In genomic region chr3:52530918-52531635, GRCh38 we compare ENCODE assay signal across 12 cellular contexts. TPM values are rescaled to one million over a fixed set of nuclear protein-coding genes. Genes with fewer than 3 reads are reported as not detected.
DNase-seq lines count a peak whose midpoint lies in the region; ATAC-seq and TF ChIP-seq lines count a peak whose summit lies in the region.
"Had no signal": no experiment of that assay in that cellular context is flagged by ENCODE, and none has a peak within 500 bp of the region (broad histone marks: within the 10 kb centered on the region; RNA-seq: fewer than 3 reads in every experiment).

No MANE protein-coding gene starts in this region.

- H3K4me1 Mint-ChIP-seq in type B pancreatic cell (ENCODE audit: unreplicated experiment) = peaks cover 16% of the 10 kb centered on the region
- H3K4me1 Mint-ChIP-seq in activated T-helper 17 cell treated with anti-CD3 and anti-CD28 coated beads, Interleukin-2, amount 50 U/mL, for 72 hours = peaks cover 4% of the 10 kb centered on the region

- H2BK5ac ChIP-seq in mesendoderm (ENCODE audit: low read length) = no peak overlapping the region

- H4K8ac ChIP-seq in mesendoderm (ENCODE audit: low read depth, low read length) = no peak overlapping the region

- no peak overlapping the region for H3K23ac ChIP-seq in mesendoderm (ENCODE audit: low read length)

- no peak overlapping the region for H3K4me2 ChIP-seq in mesendoderm (ENCODE audit: low read length)

- H3K18ac ChIP-seq in mesendoderm (ENCODE audit: low read length) = no peak overlapping the region

- no peak overlapping the region for H3K4ac ChIP-seq in mesendoderm (ENCODE audit: low read depth, low read length)

- no peak overlapping the region for H3K27ac Mint-ChIP-seq in type B pancreatic cell
- no peak overlapping the region for H3K27ac Mint-ChIP-seq in activated T-helper 17 cell treated with anti-CD3 and anti-CD28 coated beads, Interleukin-2, amount 50 U/mL, for 72 hours

- no peak overlapping the region for H3K56ac ChIP-seq in mesendoderm (ENCODE audit: low read length)

- H3K9me3 ChIP-seq in esophagus squamous epithelium = no peaks in the 10 kb centered on the region
- H3K9me3 ChIP-seq in vagina = no peaks in the 10 kb centered on the region

- peak overlapping the region; percentile 31 for H3K9ac ChIP-seq in mesendoderm (ENCODE audit: low read length)

- no peaks in the 10 kb centered on the region for H3K36me3 Mint-ChIP-seq in type B pancreatic cell
- H3K36me3 Mint-ChIP-seq in activated T-helper 17 cell treated with anti-CD3 and anti-CD28 coated beads, Interleukin-2, amount 50 U/mL, for 72 hours (ENCODE audit: low read depth) = no peaks in the 10 kb centered on the region

- TF ChIP-seq POLR2A in esophagus squamous epithelium (IDR thresholded peaks at IDR 0.05) = no peak
- TF ChIP-seq POLR2A in vagina (IDR thresholded peaks at IDR 0.05) = no peak

- H3K9me3 Mint-ChIP-seq in type B pancreatic cell = no peaks in the 10 kb centered on the region
- H3K9me3 Mint-ChIP-seq in activated T-helper 17 cell treated with anti-CD3 and anti-CD28 coated beads, Interleukin-2, amount 50 U/mL, for 72 hours = no peaks in the 10 kb centered on the region

- no peak overlapping the region for H4K5ac ChIP-seq in mesendoderm (ENCODE audit: low read length)

- H3K4me3 ChIP-seq in esophagus squamous epithelium (no peak overlapping the region), mesendoderm (ENCODE audit: low read length) (no peak overlapping the region), vagina (no peak overlapping the region)

- H3K27me3 ChIP-seq in esophagus squamous epithelium (no peaks in the 10 kb centered on the region), mesendoderm (ENCODE audit: insufficient read depth, low read length, poor library complexity) (no peaks in the 10 kb centered on the region), vagina (no peaks in the 10 kb centered on the region)
- H3K27me3 ChIP-seq: dorsolateral prefrontal cortex had no signal

- WGBS in esophagus squamous epithelium, 2 donors = 55 to 80% methylated on average over 1 to 2 of the region's 8 CpGs
- WGBS in mesendoderm (ENCODE audit: extremely low coverage, insufficient coverage, low lambda C conversion rate) = no CpG with 5 or more reads among the region's 8 CpGs

- H3K27ac ChIP-seq in esophagus squamous epithelium (peak overlapping the region; percentile 23 to 95 (median 88)), mesendoderm (ENCODE audit: low read depth, low read length) (no peak overlapping the region), vagina (peak overlapping the region; percentile 59)

- no peaks in the 10 kb centered on the region for H3K27me3 Mint-ChIP-seq in type B pancreatic cell
- H3K27me3 Mint-ChIP-seq in activated T-helper 17 cell treated with anti-CD3 and anti-CD28 coated beads, Interleukin-2, amount 50 U/mL, for 72 hours = no peaks in the 10 kb centered on the region

- H2BK15ac ChIP-seq in mesendoderm (replicated peaks; ENCODE audit: low read depth) = no peak overlapping the region

- H3K4me3 Mint-ChIP-seq in type B pancreatic cell = no peak overlapping the region
- H3K4me3 Mint-ChIP-seq in activated T-helper 17 cell treated with anti-CD3 and anti-CD28 coated beads, Interleukin-2, amount 50 U/mL, for 72 hours = no peak overlapping the region

- peaks cover 30% of the 10 kb centered on the region for H3K79me2 ChIP-seq in mesendoderm (ENCODE audit: control insufficient read depth, insufficient read depth, low read length)

- H2AK5ac ChIP-seq in mesendoderm (ENCODE audit: low read length) = no peak overlapping the region

- H3K36me3 ChIP-seq in esophagus squamous epithelium (peaks cover 0 to 27% (median 11%) of the 10 kb centered on the region in 3 donors), mesendoderm (ENCODE audit: control insufficient read depth, insufficient read depth, low read length) (peaks cover 12% of the 10 kb centered on the region), vagina (peaks cover 0 to 5% of the 10 kb centered on the region in 2 donors)

- peaks cover 30% of the 10 kb centered on the region for H3K79me1 ChIP-seq in mesendoderm (ENCODE audit: low read length)

- DNase-seq in stimulated activated CD4-positive, alpha-beta T cell treated with anti-CD3 and anti-CD28 coated beads, Interleukin-1b, Interleukin-23, amount 100 ng/mL, for 48 hours = peak; percentile 1
- no peak for DNase-seq in stimulated activated CD4-positive, alpha-beta T cell treated with anti-CD3 and anti-CD28 coated beads, Interleukin-15, amount 100 ng/mL, for 24 hours
- DNase-seq in esophagus squamous epithelium (lab: John Stamatoyannopoulos, UW) = no peak
- no peak for DNase-seq in mesendoderm
- DNase-seq in vagina (ENCODE audit: extremely low spot score in 2 of 2) = no peak
- no peak for DNase-seq in type B pancreatic cell (ENCODE audit: extremely low spot score, unreplicated experiment)
- DNase-seq: activated CD4-positive, alpha-beta T cell treated with anti-CD3 and anti-CD28 coated beads, Interleukin-2, amount 50 U/mL, for 48 hours; GDM1; NCI-H1417 treated with DMSO at 0.1 percent for 48 hours had no signal

- no peak for ATAC-seq in activated T-helper 17 cell treated with anti-CD3 and anti-CD28 coated beads, Interleukin-2, amount 50 U/mL, for 72 hours (replicated peaks)
- ATAC-seq in HG03095 (IDR thresholded peaks at IDR 0.05; ENCODE audit: unreplicated experiment) = no peak

- TF ChIP-seq CTCF in esophagus squamous epithelium (IDR thresholded peaks at IDR 0.05) (no peak), vagina (IDR thresholded peaks at IDR 0.05) (no peak), type B pancreatic cell (conservative IDR thresholded peaks at IDR 0.05) (no peak)

- H2BK120ac ChIP-seq in mesendoderm (ENCODE audit: low read depth, low read length) = no peak overlapping the region

- H3K4me1 ChIP-seq in esophagus squamous epithelium (peaks cover 55 to 96% (median 59%) of the 10 kb centered on the region in 3 donors), mesendoderm (ENCODE audit: control insufficient read depth, low read depth, low read length) (peaks cover 7% of the 10 kb centered on the region), vagina (peaks cover 73% of the 10 kb centered on the region)

- intact Hi-C loops in esophagus squamous epithelium (cut with DNase I) = loop anchor here (5.0 to 10.0 kb wide), 2 partner anchors 49 to 154 kb away; partner anchors contain the start of genes GNL3 and PBRM1
- intact Hi-C loops in vagina (cut with DNase I) = loop anchor here (5.0 to 10.0 kb wide), 2 partner anchors 56 to 156 kb away; partner anchors contain the start of genes GNL3 and PBRM1

RNA-seq across cellular contexts. Expression of gene NT5DC2, which starts 2.6 kb away (rescaled TPM):
- total RNA-seq in esophagus squamous epithelium (10 to 100 TPM; 58.9 to 79.5 (median 70.2) TPM), vagina (63.3 TPM), type B pancreatic cell (ENCODE audit: low replicate concordance) (105 and 231 TPM in 2 replicates)
- 171 TPM for polyA plus RNA-seq in mesendoderm (2013, experiment 1 of 2)
- 169 TPM for polyA plus RNA-seq in mesendoderm (2013, experiment 2 of 2)
- 10 to 100 TPM; 23.3 to 54.7 TPM for total RNA-seq in activated T-helper 17 cell treated with anti-CD3 and anti-CD28 coated beads, Interleukin-2, amount 50 U/mL, for 72 hours

RNA-seq across cellular contexts. Expression of gene UQCC5, which starts 5.3 kb away (rescaled TPM):
- total RNA-seq in esophagus squamous epithelium (1 to 10 TPM in 3 of 4 donors, under 1 TPM in 1; 0.32 to 5.1 (median 1.9) TPM), vagina (1.2 TPM), type B pancreatic cell (ENCODE audit: low replicate concordance) (19.0 and 22.8 TPM in 2 replicates)
- 72.7 TPM for polyA plus RNA-seq in mesendoderm (2013, experiment 1 of 2)
- polyA plus RNA-seq in mesendoderm (2013, experiment 2 of 2) = 77.0 TPM
- 10 to 100 TPM in 1 of 2 donors, 1 to 10 TPM in 1; 7.9 to 12.0 TPM for total RNA-seq in activated T-helper 17 cell treated with anti-CD3 and anti-CD28 coated beads, Interleukin-2, amount 50 U/mL, for 72 hours

RNA-seq across cellular contexts. Expression of gene STAB1, which starts 35.9 kb away (rescaled TPM):
- total RNA-seq in esophagus squamous epithelium = 10 to 100 TPM in 3 of 4 donors, 1 to 10 TPM in 1; 5.6 to 69.4 (median 32.3) TPM
- polyA plus RNA-seq in mesendoderm (2013, experiment 1 of 2) = 0.21 TPM
- polyA plus RNA-seq in mesendoderm (2013, experiment 2 of 2) = 0.32 TPM
- 124 TPM for total RNA-seq in vagina
- 0.12 TPM in 1 of 2 replicates, not detected in the other for total RNA-seq in type B pancreatic cell (ENCODE audit: low replicate concordance)
- total RNA-seq in activated T-helper 17 cell treated with anti-CD3 and anti-CD28 coated beads, Interleukin-2, amount 50 U/mL, for 72 hours = under 1 TPM; 0.19 to 0.26 TPM
